In the genomic region with DNA sequence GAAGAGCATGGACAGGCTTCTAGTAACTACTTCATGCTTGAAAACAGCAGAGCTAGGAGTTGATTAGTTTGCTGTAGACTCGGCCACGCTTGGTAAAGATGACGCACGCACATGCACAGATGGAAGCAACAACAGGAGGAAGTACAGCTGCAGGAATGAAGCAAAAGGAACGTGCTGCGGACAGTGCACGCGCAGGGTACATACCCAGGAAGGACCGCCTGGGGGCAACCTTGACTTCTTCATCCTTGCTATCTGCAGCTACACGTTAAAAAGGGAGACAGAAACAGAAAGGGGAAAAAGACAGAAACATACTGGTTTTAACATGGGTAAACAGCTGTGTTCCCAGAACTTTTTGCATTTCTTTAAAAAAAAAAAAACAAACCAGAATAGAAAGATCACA, we compare ENCODE assay signal across 1 cellular context.
TF ChIP-seq lines count a peak whose summit lies in the region.

No MANE protein-coding gene starts in this region.

TF ChIP-seq in HepG2, 621 proteins besides CTCF, POLR2A, EP300 and RAD21 (continued from another document and continues in another):
- TF ChIP-seq, protein P1, sequence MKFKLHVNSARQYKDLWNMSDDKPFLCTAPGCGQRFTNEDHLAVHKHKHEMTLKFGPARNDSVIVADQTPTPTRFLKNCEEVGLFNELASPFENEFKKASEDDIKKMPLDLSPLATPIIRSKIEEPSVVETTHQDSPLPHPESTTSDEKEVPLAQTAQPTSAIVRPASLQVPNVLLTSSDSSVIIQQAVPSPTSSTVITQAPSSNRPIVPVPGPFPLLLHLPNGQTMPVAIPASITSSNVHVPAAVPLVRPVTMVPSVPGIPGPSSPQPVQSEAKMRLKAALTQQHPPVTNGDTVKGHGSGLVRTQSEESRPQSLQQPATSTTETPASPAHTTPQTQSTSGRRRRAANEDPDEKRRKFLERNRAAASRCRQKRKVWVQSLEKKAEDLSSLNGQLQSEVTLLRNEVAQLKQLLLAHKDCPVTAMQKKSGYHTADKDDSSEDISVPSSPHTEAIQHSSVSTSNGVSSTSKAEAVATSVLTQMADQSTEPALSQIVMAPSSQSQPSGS (CRISPR knock-in tag; IDR thresholded peaks at IDR 0.05) = 0 out of 2 replicates have a peak, but pooled peaks have one; percentile 15
- TF ChIP-seq, protein P2, sequence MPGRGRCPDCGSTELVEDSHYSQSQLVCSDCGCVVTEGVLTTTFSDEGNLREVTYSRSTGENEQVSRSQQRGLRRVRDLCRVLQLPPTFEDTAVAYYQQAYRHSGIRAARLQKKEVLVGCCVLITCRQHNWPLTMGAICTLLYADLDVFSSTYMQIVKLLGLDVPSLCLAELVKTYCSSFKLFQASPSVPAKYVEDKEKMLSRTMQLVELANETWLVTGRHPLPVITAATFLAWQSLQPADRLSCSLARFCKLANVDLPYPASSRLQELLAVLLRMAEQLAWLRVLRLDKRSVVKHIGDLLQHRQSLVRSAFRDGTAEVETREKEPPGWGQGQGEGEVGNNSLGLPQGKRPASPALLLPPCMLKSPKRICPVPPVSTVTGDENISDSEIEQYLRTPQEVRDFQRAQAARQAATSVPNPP (CRISPR knock-in tag; IDR thresholded peaks at IDR 0.05) = no peak
- no peak for TF ChIP-seq NFYC (CRISPR knock-in tag; IDR thresholded peaks at IDR 0.05)
- TF ChIP-seq, protein P3, sequence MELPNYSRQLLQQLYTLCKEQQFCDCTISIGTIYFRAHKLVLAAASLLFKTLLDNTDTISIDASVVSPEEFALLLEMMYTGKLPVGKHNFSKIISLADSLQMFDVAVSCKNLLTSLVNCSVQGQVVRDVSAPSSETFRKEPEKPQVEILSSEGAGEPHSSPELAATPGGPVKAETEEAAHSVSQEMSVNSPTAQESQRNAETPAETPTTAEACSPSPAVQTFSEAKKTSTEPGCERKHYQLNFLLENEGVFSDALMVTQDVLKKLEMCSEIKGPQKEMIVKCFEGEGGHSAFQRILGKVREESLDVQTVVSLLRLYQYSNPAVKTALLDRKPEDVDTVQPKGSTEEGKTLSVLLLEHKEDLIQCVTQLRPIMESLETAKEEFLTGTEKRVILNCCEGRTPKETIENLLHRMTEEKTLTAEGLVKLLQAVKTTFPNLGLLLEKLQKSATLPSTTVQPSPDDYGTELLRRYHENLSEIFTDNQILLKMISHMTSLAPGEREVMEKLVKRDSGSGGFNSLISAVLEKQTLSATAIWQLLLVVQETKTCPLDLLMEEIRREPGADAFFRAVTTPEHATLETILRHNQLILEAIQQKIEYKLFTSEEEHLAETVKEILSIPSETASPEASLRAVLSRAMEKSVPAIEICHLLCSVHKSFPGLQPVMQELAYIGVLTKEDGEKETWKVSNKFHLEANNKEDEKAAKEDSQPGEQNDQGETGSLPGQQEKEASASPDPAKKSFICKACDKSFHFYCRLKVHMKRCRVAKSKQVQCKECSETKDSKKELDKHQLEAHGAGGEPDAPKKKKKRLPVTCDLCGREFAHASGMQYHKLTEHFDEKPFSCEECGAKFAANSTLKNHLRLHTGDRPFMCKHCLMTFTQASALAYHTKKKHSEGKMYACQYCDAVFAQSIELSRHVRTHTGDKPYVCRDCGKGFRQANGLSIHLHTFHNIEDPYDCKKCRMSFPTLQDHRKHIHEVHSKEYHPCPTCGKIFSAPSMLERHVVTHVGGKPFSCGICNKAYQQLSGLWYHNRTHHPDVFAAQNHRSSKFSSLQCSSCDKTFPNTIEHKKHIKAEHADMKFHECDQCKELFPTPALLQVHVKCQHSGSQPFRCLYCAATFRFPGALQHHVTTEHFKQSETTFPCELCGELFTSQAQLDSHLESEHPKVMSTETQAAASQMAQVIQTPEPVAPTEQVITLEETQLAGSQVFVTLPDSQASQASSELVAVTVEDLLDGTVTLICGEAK (IDR thresholded peaks at IDR 0.05) = no peak
- TF ChIP-seq, protein P3 (CRISPR knock-in tag; IDR thresholded peaks at IDR 0.05) = no peak
- TF ChIP-seq NBN (conservative IDR thresholded peaks at IDR 0.05) = no peak
- no peak for TF ChIP-seq HOXA5 (CRISPR knock-in tag; IDR thresholded peaks at IDR 0.05)
- no peak for TF ChIP-seq SP2 (CRISPR knock-in tag; IDR thresholded peaks at IDR 0.05)
- no peak for TF ChIP-seq TBX3 (IDR thresholded peaks at IDR 0.05; ENCODE audit: borderline replicate concordance)
- no peak for TF ChIP-seq NFATC3 (CRISPR knock-in tag; IDR thresholded peaks at IDR 0.05)
- TF ChIP-seq PHB2 (IDR thresholded peaks at IDR 0.05; ENCODE audit: partially characterized antibody) = no peak
- TF ChIP-seq, protein P4, sequence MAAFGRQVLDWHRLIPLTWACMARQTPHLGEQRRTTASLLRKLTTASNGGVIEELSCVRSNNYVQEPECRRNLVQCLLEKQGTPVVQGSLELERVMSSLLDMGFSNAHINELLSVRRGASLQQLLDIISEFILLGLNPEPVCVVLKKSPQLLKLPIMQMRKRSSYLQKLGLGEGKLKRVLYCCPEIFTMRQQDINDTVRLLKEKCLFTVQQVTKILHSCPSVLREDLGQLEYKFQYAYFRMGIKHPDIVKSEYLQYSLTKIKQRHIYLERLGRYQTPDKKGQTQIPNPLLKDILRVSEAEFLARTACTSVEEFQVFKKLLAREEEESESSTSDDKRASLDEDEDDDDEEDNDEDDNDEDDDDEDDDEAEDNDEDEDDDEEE (CRISPR knock-in tag; IDR thresholded peaks at IDR 0.05) = no peak
- TF ChIP-seq ZSCAN31 (CRISPR knock-in tag; IDR thresholded peaks at IDR 0.05; ENCODE audit: low read depth) = no peak
- no peak for TF ChIP-seq ARNT (IDR thresholded peaks at IDR 0.05)
- no peak for TF ChIP-seq MTF1 (CRISPR knock-in tag; IDR thresholded peaks at IDR 0.05)
- no peak for TF ChIP-seq POLR2AphosphoS2 (IDR thresholded peaks at IDR 0.05; ENCODE audit: low read depth, low read length)
- TF ChIP-seq, protein P5, sequence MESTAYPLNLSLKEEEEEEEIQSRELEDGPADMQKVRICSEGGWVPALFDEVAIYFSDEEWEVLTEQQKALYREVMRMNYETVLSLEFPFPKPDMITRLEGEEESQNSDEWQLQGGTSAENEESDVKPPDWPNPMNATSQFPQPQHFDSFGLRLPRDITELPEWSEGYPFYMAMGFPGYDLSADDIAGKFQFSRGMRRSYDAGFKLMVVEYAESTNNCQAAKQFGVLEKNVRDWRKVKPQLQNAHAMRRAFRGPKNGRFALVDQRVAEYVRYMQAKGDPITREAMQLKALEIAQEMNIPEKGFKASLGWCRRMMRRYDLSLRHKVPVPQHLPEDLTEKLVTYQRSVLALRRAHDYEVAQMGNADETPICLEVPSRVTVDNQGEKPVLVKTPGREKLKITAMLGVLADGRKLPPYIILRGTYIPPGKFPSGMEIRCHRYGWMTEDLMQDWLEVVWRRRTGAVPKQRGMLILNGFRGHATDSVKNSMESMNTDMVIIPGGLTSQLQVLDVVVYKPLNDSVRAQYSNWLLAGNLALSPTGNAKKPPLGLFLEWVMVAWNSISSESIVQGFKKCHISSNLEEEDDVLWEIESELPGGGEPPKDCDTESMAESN (CRISPR knock-in tag; conservative IDR thresholded peaks at IDR 0.05) = no peak
- no peak for TF ChIP-seq ZNF383 (CRISPR knock-in tag; IDR thresholded peaks at IDR 0.05; ENCODE audit: borderline replicate concordance)
- 0 out of 2 replicates have a peak, but pooled peaks have one; percentile 14 for TF ChIP-seq MIXL1 (CRISPR knock-in tag; IDR thresholded peaks at IDR 0.05)
- 0 out of 2 replicates have a peak, but pooled peaks have one; percentile 18 for TF ChIP-seq ZBTB21 (CRISPR knock-in tag; IDR thresholded peaks at IDR 0.05)
- no peak for TF ChIP-seq HOXD1 (CRISPR knock-in tag; IDR thresholded peaks at IDR 0.05)
- TF ChIP-seq NCOA1 (CRISPR knock-in tag; IDR thresholded peaks at IDR 0.05) = no peak
- TF ChIP-seq GATA4 (IDR thresholded peaks at IDR 0.05; ENCODE audit: borderline replicate concordance, low read depth) = no peak
- TF ChIP-seq CCAR2 (optimal IDR thresholded peaks at IDR 0.05; ENCODE audit: low read depth, low read length) = no peak
- TF ChIP-seq, protein P6, sequence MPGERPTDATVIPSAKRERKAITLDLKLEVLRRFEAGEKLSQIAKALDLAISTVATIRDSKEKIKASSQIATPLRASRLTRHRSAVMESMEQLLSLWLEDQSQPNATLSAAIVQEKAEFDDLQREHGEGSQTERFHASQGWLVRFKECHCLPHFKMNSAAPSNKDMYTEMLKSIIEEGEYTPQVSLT (CRISPR knock-in tag; IDR thresholded peaks at IDR 0.05; ENCODE audit: borderline replicate concordance, low read depth) = 0 out of 2 replicates have a peak, but pooled peaks have one; percentile 6
- no peak for TF ChIP-seq ZNF549 (CRISPR knock-in tag; IDR thresholded peaks at IDR 0.05)
- no peak; the same call in 1 of the 2 replicates for TF ChIP-seq MXD4 (CRISPR knock-in tag; IDR thresholded peaks at IDR 0.05)
- TF ChIP-seq, protein P7, sequence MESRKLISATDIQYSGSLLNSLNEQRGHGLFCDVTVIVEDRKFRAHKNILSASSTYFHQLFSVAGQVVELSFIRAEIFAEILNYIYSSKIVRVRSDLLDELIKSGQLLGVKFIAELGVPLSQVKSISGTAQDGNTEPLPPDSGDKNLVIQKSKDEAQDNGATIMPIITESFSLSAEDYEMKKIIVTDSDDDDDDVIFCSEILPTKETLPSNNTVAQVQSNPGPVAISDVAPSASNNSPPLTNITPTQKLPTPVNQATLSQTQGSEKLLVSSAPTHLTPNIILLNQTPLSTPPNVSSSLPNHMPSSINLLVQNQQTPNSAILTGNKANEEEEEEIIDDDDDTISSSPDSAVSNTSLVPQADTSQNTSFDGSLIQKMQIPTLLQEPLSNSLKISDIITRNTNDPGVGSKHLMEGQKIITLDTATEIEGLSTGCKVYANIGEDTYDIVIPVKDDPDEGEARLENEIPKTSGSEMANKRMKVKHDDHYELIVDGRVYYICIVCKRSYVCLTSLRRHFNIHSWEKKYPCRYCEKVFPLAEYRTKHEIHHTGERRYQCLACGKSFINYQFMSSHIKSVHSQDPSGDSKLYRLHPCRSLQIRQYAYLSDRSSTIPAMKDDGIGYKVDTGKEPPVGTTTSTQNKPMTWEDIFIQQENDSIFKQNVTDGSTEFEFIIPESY (CRISPR knock-in tag; IDR thresholded peaks at IDR 0.05) = peak; percentile 85
- no peak for TF ChIP-seq TCF12 (IDR thresholded peaks at IDR 0.05)
- TF ChIP-seq TCF12 (CRISPR knock-in tag; IDR thresholded peaks at IDR 0.05) = no peak
- TF ChIP-seq ZNF747 (CRISPR knock-in tag; IDR thresholded peaks at IDR 0.05; ENCODE audit: borderline replicate concordance) = no peak
- no peak for TF ChIP-seq NPAS2 (CRISPR knock-in tag; IDR thresholded peaks at IDR 0.05; ENCODE audit: borderline replicate concordance)
- no peak for TF ChIP-seq ZNF572 (CRISPR knock-in tag; IDR thresholded peaks at IDR 0.05)
- TF ChIP-seq SIX1 (CRISPR knock-in tag; IDR thresholded peaks at IDR 0.05; ENCODE audit: borderline replicate concordance) = no peak
- TF ChIP-seq ASH2L (IDR thresholded peaks at IDR 0.05; ENCODE audit: insufficient read length, low read depth, low read length) = no peak
- TF ChIP-seq KLF12 (CRISPR knock-in tag; IDR thresholded peaks at IDR 0.05; ENCODE audit: borderline replicate concordance) = no peak
- peak; percentile 71 for TF ChIP-seq ZNF317 (CRISPR knock-in tag; IDR thresholded peaks at IDR 0.05)
- no peak for TF ChIP-seq ZNF367 (CRISPR knock-in tag; IDR thresholded peaks at IDR 0.05; ENCODE audit: borderline replicate concordance)
- TF ChIP-seq DNMT1 (CRISPR knock-in tag; IDR thresholded peaks at IDR 0.05) = no peak
- no peak for TF ChIP-seq ZNF598 (CRISPR knock-in tag; IDR thresholded peaks at IDR 0.05; ENCODE audit: borderline replicate concordance)
- TF ChIP-seq REXO4 (CRISPR knock-in tag; IDR thresholded peaks at IDR 0.05; ENCODE audit: borderline replicate concordance) = no peak
- no peak for TF ChIP-seq RBAK (CRISPR knock-in tag; IDR thresholded peaks at IDR 0.05)
- TF ChIP-seq, protein P8, sequence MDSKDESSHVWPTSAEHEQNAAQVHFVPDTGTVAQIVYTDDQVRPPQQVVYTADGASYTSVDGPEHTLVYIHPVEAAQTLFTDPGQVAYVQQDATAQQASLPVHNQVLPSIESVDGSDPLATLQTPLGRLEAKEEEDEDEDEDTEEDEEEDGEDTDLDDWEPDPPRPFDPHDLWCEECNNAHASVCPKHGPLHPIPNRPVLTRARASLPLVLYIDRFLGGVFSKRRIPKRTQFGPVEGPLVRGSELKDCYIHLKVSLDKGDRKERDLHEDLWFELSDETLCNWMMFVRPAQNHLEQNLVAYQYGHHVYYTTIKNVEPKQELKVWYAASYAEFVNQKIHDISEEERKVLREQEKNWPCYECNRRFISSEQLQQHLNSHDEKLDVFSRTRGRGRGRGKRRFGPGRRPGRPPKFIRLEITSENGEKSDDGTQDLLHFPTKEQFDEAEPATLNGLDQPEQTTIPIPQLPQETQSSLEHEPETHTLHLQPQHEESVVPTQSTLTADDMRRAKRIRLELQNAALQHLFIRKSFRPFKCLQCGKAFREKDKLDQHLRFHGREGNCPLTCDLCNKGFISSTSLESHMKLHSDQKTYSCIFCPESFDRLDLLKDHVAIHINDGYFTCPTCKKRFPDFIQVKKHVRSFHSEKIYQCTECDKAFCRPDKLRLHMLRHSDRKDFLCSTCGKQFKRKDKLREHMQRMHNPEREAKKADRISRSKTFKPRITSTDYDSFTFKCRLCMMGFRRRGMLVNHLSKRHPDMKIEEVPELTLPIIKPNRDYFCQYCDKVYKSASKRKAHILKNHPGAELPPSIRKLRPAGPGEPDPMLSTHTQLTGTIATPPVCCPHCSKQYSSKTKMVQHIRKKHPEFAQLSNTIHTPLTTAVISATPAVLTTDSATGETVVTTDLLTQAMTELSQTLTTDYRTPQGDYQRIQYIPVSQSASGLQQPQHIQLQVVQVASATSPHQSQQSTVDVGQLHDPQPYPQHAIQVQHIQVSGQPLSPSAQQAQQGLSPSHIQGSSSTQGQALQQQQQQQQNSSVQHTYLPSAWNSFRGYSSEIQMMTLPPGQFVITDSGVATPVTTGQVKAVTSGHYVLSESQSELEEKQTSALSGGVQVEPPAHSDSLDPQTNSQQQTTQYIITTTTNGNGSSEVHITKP (CRISPR knock-in tag; IDR thresholded peaks at IDR 0.05; ENCODE audit: low read depth) = no peak
- no peak for TF ChIP-seq HHEX (CRISPR knock-in tag; IDR thresholded peaks at IDR 0.05)
